9 cellular contexts compared by ENCODE assay signal in genomic region chr5:56818409-56819026, GRCh38. TPM values are rescaled to one million over a fixed set of nuclear protein-coding genes. Genes with fewer than 3 reads are reported as not detected.
DNase-seq lines count a peak whose midpoint lies in the region; ATAC-seq, FAIRE-seq and TF ChIP-seq lines count a peak whose summit lies in the region.
"Had no signal": no experiment of that assay in that cellular context is flagged by ENCODE, and none has a peak within 500 bp of the region (broad histone marks: within the 10 kb centered on the region; RNA-seq: fewer than 3 reads in every experiment).

No MANE protein-coding gene starts in this region.

- peak; percentile 19 to 27; a peak in 3 of 5 replicates for TF ChIP-seq RAD21 in A549 (conservative IDR thresholded peaks at IDR 0.05 in 1 of 2, IDR thresholded peaks at IDR 0.05 in 1 of 2)

- H3K4me3 ChIP-seq in A549, result no peak overlapping the region
- H3K4me3 ChIP-seq in kidney epithelial cell (ENCODE audit: low read depth, low read length), result peak overlapping the region; percentile 33
- H3K4me3 ChIP-seq: lung had no signal

- ATAC-seq in A549, result no peak
- no peak for ATAC-seq in activated naive CD4-positive, alpha-beta T cell treated with anti-CD3 and anti-CD28 coated beads, Interleukin-2, amount 50 U/mL, for 72 hours
- no peak for ATAC-seq in HG03439 (IDR thresholded peaks at IDR 0.05; ENCODE audit: unreplicated experiment)
- no peak for ATAC-seq in GM19463 (IDR thresholded peaks at IDR 0.05; ENCODE audit: unreplicated experiment)

- TF ChIP-seq EP300 in A549 (IDR thresholded peaks at IDR 0.05), result no peak

- H3K9me3 ChIP-seq in A549, result no peaks in the 10 kb centered on the region

- POLR2A ChIA-PET in A549 (lab: Yijun Ruan, JAX), result no interaction called here

- TF ChIP-seq CTCF in A549 (IDR thresholded peaks at IDR 0.05) (peak; percentile 35), kidney epithelial cell (IDR thresholded peaks at IDR 0.05; ENCODE audit: insufficient read depth, low read length, poor library complexity, severe bottlenecking) (peak; percentile 37)

- H3K36me3 Mint-ChIP-seq in activated naive CD4-positive, alpha-beta T cell treated with anti-CD3 and anti-CD28 coated beads, Interleukin-2, amount 50 U/mL, for 72 hours, result peaks cover 6 to 23% of the 10 kb centered on the region in 2 donors

- H3K4me1 ChIP-seq in A549, result peaks cover 17% of the 10 kb centered on the region; the same call in 2 of the 3 replicates

- CTCF ChIA-PET in A549 (lab: Yijun Ruan, JAX), result interaction anchor here (0.6 to 2.6 kb wide), 4 partner anchors 12 to 548 kb away, joined by 3 to 11 read pairs (median 3); no protein-coding TSS in a partner anchor

- H3K4me2 ChIP-seq in A549, result no peak overlapping the region

- DNase-seq in A549 (ENCODE audit: low read depth in 1 of 2, low spot score in 1 of 2), result no peak
- DNase-seq in GM12891 (ENCODE audit: insufficient read length, low spot score), result no peak
- no peak for DNase-seq in activated naive CD4-positive, alpha-beta T cell treated with anti-CD3 and anti-CD28 coated beads, Interleukin-2, amount 50 U/mL, for 72 hours (ENCODE audit: low spot score in 2 of 2)
- DNase-seq in kidney epithelial cell (ENCODE audit: low read depth), result no peak
- no peak for DNase-seq in DMS79 treated with DMSO at 0.1 percent for 48 hours (lab: John Stamatoyannopoulos, UW)
- no peak for DNase-seq in NCI-H345 treated with DMSO at 0.1 percent for 48 hours (lab: John Stamatoyannopoulos, UW; ENCODE audit: unreplicated experiment)

- H3K27me3 ChIP-seq in kidney epithelial cell (ENCODE audit: control insufficient read depth, insufficient read depth, low read length), result no peaks in the 10 kb centered on the region

- no peaks in the 10 kb centered on the region for H3K9me3 Mint-ChIP-seq in activated naive CD4-positive, alpha-beta T cell treated with anti-CD3 and anti-CD28 coated beads, Interleukin-2, amount 50 U/mL, for 72 hours

- H3K27ac Mint-ChIP-seq in activated naive CD4-positive, alpha-beta T cell treated with anti-CD3 and anti-CD28 coated beads, Interleukin-2, amount 50 U/mL, for 72 hours, result peak overlapping the region; percentile 39 to 82

- TF ChIP-seq POLR2A in A549 (IDR thresholded peaks at IDR 0.05; ENCODE audit: low read length) (no peak), GM12891 (IDR thresholded peaks at IDR 0.05; ENCODE audit: low read depth, low read length) (no peak)

- H3K27ac ChIP-seq in A549, result no peak overlapping the region

- WGBS in A549 (ENCODE audit: missing lambda C conversion rate), result 77% methylated on average over 3 of the region's 3 CpGs

- no peak for FAIRE-seq in A549 (lab: Jason Lieb, UNC)
- no peak for FAIRE-seq in GM12891 (lab: Jason Lieb, UNC)

- H3K36me3 ChIP-seq in kidney epithelial cell (ENCODE audit: control insufficient read depth, insufficient read depth, low read length), result peaks cover 1% of the 10 kb centered on the region

TF ChIP-seq in A549, 52 proteins besides CTCF, POLR2A, EP300 and RAD21:
- TF ChIP-seq NPAS2 (CRISPR knock-in tag; IDR thresholded peaks at IDR 0.05; ENCODE audit: borderline replicate concordance), result no peak
- 0 out of 3 replicates have a peak, but pooled peaks have one; percentile 16 for TF ChIP-seq SMC3 (IDR thresholded peaks at IDR 0.05)

TF ChIP-seq in GM12891, 5 proteins besides CTCF, POLR2A, EP300 and RAD21:
- no peak for TF ChIP-seq POU2F2 (IDR thresholded peaks at IDR 0.05; ENCODE audit: low read depth, low read length)
- peak; percentile 59; the same call in 1 of the 2 replicates for TF ChIP-seq SPI1 (IDR thresholded peaks at IDR 0.05; ENCODE audit: low read depth, low read length)

RNA-seq across cellular contexts. Expression of gene MAP3K1, which starts 3.2 kb away (rescaled TPM):
- polyA plus RNA-seq in A549 (2011; rRNA removed) (4.5 and 5.1 TPM in 2 replicates), A549 (2017; fragmentation: RNase III; extraction: RNeasy Plus Mini Kit Qiagen cat#74134 plus additional on column Dnase treatment) (1.8 to 2.1 TPM (median 1.9 TPM) in 3 replicates)
- polyA plus RNA-seq in A549 (2012; cell fraction: cytosol; rRNA removed), result 0.62 and 0.75 TPM in 2 replicates
- polyA plus RNA-seq in A549 (2012; cell fraction: nucleus; rRNA removed), result 0.85 and 1.2 TPM in 2 replicates
- polyA minus RNA-seq in A549 (2011; rRNA and poly(A)+ RNA removed), result 6.8 and 7.9 TPM in 2 replicates
- 1.7 TPM for polyA plus RNA-seq in GM12891 (2012; ENCODE audit: low read depth, missing spikeins)
- total RNA-seq in activated naive CD4-positive, alpha-beta T cell treated with anti-CD3 and anti-CD28 coated beads, Interleukin-2, amount 50 U/mL, for 72 hours, result 10 to 100 TPM; 17.6 to 21.3 TPM
- 21.3 and 21.4 TPM in 2 replicates for total RNA-seq in kidney epithelial cell
